In the genomic region with DNA sequence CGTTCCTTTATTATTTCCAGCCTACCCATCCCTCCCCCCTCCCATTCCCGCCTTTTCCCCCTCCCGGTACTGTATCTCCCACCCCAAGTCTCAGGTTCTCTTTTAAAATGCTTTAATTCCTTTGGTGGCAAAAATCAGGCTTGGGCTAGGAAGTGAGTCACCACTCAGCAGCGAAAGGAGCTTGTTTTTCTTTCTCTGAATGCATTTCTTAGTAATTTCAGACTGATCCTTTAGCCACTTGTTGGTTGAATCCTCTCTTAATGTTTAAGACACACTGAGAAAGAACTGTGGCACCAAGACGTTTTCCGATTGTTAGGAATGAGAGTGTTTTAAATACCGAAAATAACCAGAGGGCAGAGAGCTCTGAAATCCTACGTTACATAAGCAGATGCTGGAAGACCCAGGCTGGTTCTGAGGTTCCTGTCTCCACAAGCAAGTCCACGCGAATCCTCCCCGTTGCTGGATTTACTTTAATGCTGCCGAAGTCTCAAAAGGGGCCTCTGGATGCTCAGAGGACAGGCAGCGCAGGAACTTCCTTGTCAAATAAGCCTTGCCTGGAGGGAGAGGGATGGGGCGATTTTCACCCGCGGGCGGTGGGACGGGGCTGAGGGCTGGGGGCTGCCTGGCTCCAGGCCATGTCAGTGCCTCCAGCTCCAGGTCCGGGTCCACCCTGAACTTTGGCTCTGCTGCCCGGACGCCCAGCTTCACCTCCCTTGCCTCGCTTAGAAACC, we compare ENCODE assay signal across 1 cellular context.
TF ChIP-seq lines count a peak whose summit lies in the region.

No MANE protein-coding gene starts in this region.

TF ChIP-seq in HCT116, 20 proteins besides CTCF, POLR2A, EP300 and RAD21 (continued from another document):
- TF ChIP-seq, protein P1, sequence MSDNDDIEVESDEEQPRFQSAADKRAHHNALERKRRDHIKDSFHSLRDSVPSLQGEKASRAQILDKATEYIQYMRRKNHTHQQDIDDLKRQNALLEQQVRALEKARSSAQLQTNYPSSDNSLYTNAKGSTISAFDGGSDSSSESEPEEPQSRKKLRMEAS (IDR thresholded peaks at IDR 0.05) = no peak
